In the genomic region with DNA sequence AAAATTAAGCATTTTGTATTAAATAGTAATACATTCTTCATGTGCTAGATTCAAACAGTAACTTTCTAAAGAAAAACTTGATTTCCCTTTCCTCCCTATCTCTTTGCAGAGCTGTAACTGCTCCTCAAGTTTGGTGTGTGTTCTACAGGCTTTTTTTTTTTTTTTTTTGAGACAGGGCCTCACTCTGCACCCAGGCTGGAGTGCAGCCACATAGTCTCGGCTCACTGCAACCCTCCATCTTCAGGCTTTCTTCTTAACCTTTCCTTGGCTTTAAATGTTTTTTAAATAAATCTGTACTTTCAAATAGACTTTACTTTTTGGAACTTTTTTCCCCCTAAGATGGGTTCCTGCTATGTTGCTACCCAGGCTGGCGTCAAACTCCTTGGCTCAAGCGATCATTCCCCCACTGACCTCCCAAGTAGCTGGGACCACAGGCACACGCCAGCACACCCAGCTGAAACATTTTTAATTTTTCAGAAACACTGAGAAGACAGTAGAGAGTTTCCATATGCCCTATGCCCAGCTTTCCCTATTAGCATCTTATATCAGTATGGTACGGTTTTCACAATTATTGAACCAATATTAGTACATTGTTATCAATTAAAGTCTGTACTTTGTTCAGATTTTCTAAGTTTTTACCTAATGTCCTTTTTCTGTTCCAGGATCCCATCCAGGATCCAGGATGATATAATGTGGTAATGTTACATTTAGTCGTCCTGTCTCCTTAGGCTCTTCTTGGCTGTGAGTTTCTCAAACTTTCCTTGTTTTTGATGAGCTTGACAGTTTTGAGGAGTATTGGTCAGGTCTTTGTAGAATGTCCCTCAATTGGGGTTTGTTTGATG, we compare ENCODE assay signal across 19 cellular contexts. TPM values are rescaled to one million over a fixed set of nuclear protein-coding genes. Genes with fewer than 3 reads are reported as not detected.
DNase-seq lines count a peak whose midpoint lies in the region; ATAC-seq and TF ChIP-seq lines count a peak whose summit lies in the region.
"Had no signal": no experiment of that assay in that cellular context is flagged by ENCODE, and none has a peak within 500 bp of the region (broad histone marks: within the 10 kb centered on the region; RNA-seq: fewer than 3 reads in every experiment).

No MANE protein-coding gene starts in this region.

- H3K23ac ChIP-seq in mesenchymal stem cell (ENCODE audit: low read length in 2 of 2) = no peak overlapping the region

- H3K4me2 ChIP-seq in mesenchymal stem cell (ENCODE audit: low read length, poor library complexity, severe bottlenecking) = no peak overlapping the region

- no peak overlapping the region for H2BK15ac ChIP-seq in mesenchymal stem cell (ENCODE audit: low read depth, poor library complexity, severe bottlenecking)

- POLR2A ChIA-PET in CD8-positive, alpha-beta T cell (lab: Charles Lee) = interaction anchor here (0.7 to 0.9 kb wide), 4 partner anchors 9 to 26 kb away, joined by 3 to 5 read pairs (median 3); no protein-coding TSS in a partner anchor

- no peak overlapping the region for H3K4me3 ChIP-seq in CD8-positive, alpha-beta T cell (ENCODE audit: low read depth, low read length)
- no peak overlapping the region for H3K4me3 ChIP-seq in mesenchymal stem cell (ENCODE audit: insufficient read depth in 1 of 2, low read depth in 1 of 2, low read length in 2 of 2)
- H3K4me3 ChIP-seq: skin epidermis had no signal

- H3K36me3 ChIP-seq in CD8-positive, alpha-beta T cell (ENCODE audit: insufficient read depth, low read length) = no peaks in the 10 kb centered on the region
- H3K36me3 ChIP-seq in mesenchymal stem cell (ENCODE audit: control insufficient read depth in 1 of 2, insufficient read depth in 2 of 2, low read depth in 1 of 2, low read length in 2 of 2) = peaks cover 2 to 32% of the 10 kb centered on the region in 2 experiments

- no peak overlapping the region for H3K4ac ChIP-seq in mesenchymal stem cell (ENCODE audit: low read depth in 1 of 2, low read length in 2 of 2)

- no peaks in the 10 kb centered on the region for H3K9me3 ChIP-seq in CD8-positive, alpha-beta T cell (ENCODE audit: low read length)
- no peaks in the 10 kb centered on the region for H3K9me3 ChIP-seq in mesenchymal stem cell (ENCODE audit: control insufficient read depth, low read length)

- H3K27me3 Mint-ChIP-seq in T-helper 1 cell treated with Interleukin-12 subunit alpha and Interleukin-12 subunit beta and Interleukin-4 antibody, amounts not matched to agents 30 μg/mL and 1 μg/mL, for 36 hours (ENCODE audit: low read depth) = no peaks in the 10 kb centered on the region
- H3K27me3 Mint-ChIP-seq in CD8-positive, alpha-beta T cell (ENCODE audit: low read depth) = no peaks in the 10 kb centered on the region
- no peaks in the 10 kb centered on the region for H3K27me3 Mint-ChIP-seq in activated T-helper 1 cell treated with anti-CD3 and anti-CD28 coated beads, Interleukin-12 subunit alpha, Interleukin-12 subunit beta, Interleukin-2, Interleukin-4 antibody, amounts not matched to agents 30 ng/mL and 10 ng/mL and 1 ng/mL, durations not matched to agents 14 hours and 24 hours and 36 hours (ENCODE audit: insufficient read depth)
- H3K27me3 Mint-ChIP-seq in glutamatergic neuron (ENCODE audit: unreplicated experiment) = no peaks in the 10 kb centered on the region
- H3K27me3 Mint-ChIP-seq: B cell; dendritic cell treated with granulocyte-macrophage colony-stimulating factor and Interleukin-4, amounts not matched to agents 40 ng/mL and 50 ng/mL, for 4 days; naive B cell had no signal

- H3K27ac ChIP-seq in CD8-positive, alpha-beta T cell (ENCODE audit: low read depth, low read length) = no peak overlapping the region
- H3K27ac ChIP-seq in mesenchymal stem cell (ENCODE audit: low read length, poor library complexity, severe bottlenecking) = no peak overlapping the region
- H3K27ac ChIP-seq: 22Rv1, brain microvascular endothelial cell, skin epidermis, VCaP had no signal

- peak overlapping the region; percentile 27 for H3K27ac Mint-ChIP-seq in T-helper 1 cell treated with Interleukin-12 subunit alpha and Interleukin-12 subunit beta and Interleukin-4 antibody, amounts not matched to agents 30 μg/mL and 1 μg/mL, for 36 hours
- peak overlapping the region; percentile 86 for H3K27ac Mint-ChIP-seq in CD8-positive, alpha-beta T cell
- peak overlapping the region; percentile 67 for H3K27ac Mint-ChIP-seq in activated T-helper 1 cell treated with anti-CD3 and anti-CD28 coated beads, Interleukin-12 subunit alpha, Interleukin-12 subunit beta, Interleukin-2, Interleukin-4 antibody, amounts not matched to agents 30 ng/mL and 10 ng/mL and 1 ng/mL, durations not matched to agents 14 hours and 24 hours and 36 hours
- H3K27ac Mint-ChIP-seq in glutamatergic neuron (ENCODE audit: unreplicated experiment) = no peak overlapping the region
- H3K27ac Mint-ChIP-seq: B cell; dendritic cell treated with granulocyte-macrophage colony-stimulating factor and Interleukin-4, amounts not matched to agents 40 ng/mL and 50 ng/mL, for 4 days had no signal

- no peak overlapping the region for H3K4me3 Mint-ChIP-seq in T-helper 1 cell treated with Interleukin-12 subunit alpha and Interleukin-12 subunit beta and Interleukin-4 antibody, amounts not matched to agents 30 μg/mL and 1 μg/mL, for 36 hours
- H3K4me3 Mint-ChIP-seq in CD8-positive, alpha-beta T cell = peak overlapping the region; percentile 58
- no peak overlapping the region for H3K4me3 Mint-ChIP-seq in activated T-helper 1 cell treated with anti-CD3 and anti-CD28 coated beads, Interleukin-12 subunit alpha, Interleukin-12 subunit beta, Interleukin-2, Interleukin-4 antibody, amounts not matched to agents 30 ng/mL and 10 ng/mL and 1 ng/mL, durations not matched to agents 14 hours and 24 hours and 36 hours
- H3K4me3 Mint-ChIP-seq in glutamatergic neuron (ENCODE audit: unreplicated experiment) = no peak overlapping the region
- H3K4me3 Mint-ChIP-seq: B cell; dendritic cell treated with granulocyte-macrophage colony-stimulating factor and Interleukin-4, amounts not matched to agents 40 ng/mL and 50 ng/mL, for 4 days had no signal

- TF ChIP-seq CTCF in CD8-positive, alpha-beta T cell (IDR thresholded peaks at IDR 0.05) = no peak
- TF ChIP-seq CTCF in glutamatergic neuron (IDR thresholded peaks at IDR 0.05; ENCODE audit: partially characterized antibody, unreplicated experiment) = no peak

- peaks cover 77% of the 10 kb centered on the region for H3K4me1 ChIP-seq in CD8-positive, alpha-beta T cell (ENCODE audit: insufficient read depth, low read length)
- peaks cover 2% of the 10 kb centered on the region for H3K4me1 ChIP-seq in mesenchymal stem cell (ENCODE audit: control insufficient read depth, insufficient read depth, low read depth, low read length)

- H4K91ac ChIP-seq in mesenchymal stem cell (ENCODE audit: low read length) = no peak overlapping the region

- peak overlapping the region; percentile 9 for H3K9ac ChIP-seq in mesenchymal stem cell (ENCODE audit: low read length)

- H3K27me3 ChIP-seq in CD8-positive, alpha-beta T cell (ENCODE audit: insufficient read depth, low read length) = no peaks in the 10 kb centered on the region
- H3K27me3 ChIP-seq in mesenchymal stem cell (ENCODE audit: control insufficient read depth in 1 of 2, insufficient read depth in 1 of 2, low read length in 2 of 2) = no peaks in the 10 kb centered on the region
- H3K27me3 ChIP-seq: brain microvascular endothelial cell had no signal

- intact Hi-C loops in CD8-positive, alpha-beta T cell (cut with DNase I, micrococcal nuclease) = loop anchor here in 1 of 2 experiments (10.0 kb wide), 1 partner anchor 887 kb away; no protein-coding TSS in a partner anchor
- intact Hi-C loops in activated T-helper 1 cell treated with anti-CD3 and anti-CD28 coated beads, Interleukin-12 subunit alpha, Interleukin-12 subunit beta, Interleukin-2, Interleukin-4 antibody, amounts not matched to agents 30 ng/mL and 10 ng/mL and 1 ng/mL, durations not matched to agents 14 hours and 24 hours and 36 hours (cut with micrococcal nuclease) = loop anchor here (1.0 kb wide), 1 partner anchor 8 kb away; no protein-coding TSS in a partner anchor

- no peak overlapping the region for H2BK12ac ChIP-seq in mesenchymal stem cell (ENCODE audit: low read length in 2 of 2)

- H3K36me3 Mint-ChIP-seq in T-helper 1 cell treated with Interleukin-12 subunit alpha and Interleukin-12 subunit beta and Interleukin-4 antibody, amounts not matched to agents 30 μg/mL and 1 μg/mL, for 36 hours (ENCODE audit: low read depth) = peaks cover 34% of the 10 kb centered on the region
- peaks cover 66% of the 10 kb centered on the region for H3K36me3 Mint-ChIP-seq in CD8-positive, alpha-beta T cell
- peaks cover 53% of the 10 kb centered on the region for H3K36me3 Mint-ChIP-seq in activated T-helper 1 cell treated with anti-CD3 and anti-CD28 coated beads, Interleukin-12 subunit alpha, Interleukin-12 subunit beta, Interleukin-2, Interleukin-4 antibody, amounts not matched to agents 30 ng/mL and 10 ng/mL and 1 ng/mL, durations not matched to agents 14 hours and 24 hours and 36 hours (ENCODE audit: low read depth)
- no peaks in the 10 kb centered on the region for H3K36me3 Mint-ChIP-seq in glutamatergic neuron (ENCODE audit: unreplicated experiment)

- no peak overlapping the region for H4K8ac ChIP-seq in mesenchymal stem cell (ENCODE audit: low read length)

- 97% methylated on average over 4 of the region's 6 CpGs for WGBS in mesenchymal stem cell

- H2BK120ac ChIP-seq in mesenchymal stem cell (ENCODE audit: low read depth, low read length) = no peak overlapping the region

- DNase-seq in T-helper 1 cell (no peak), mesenchymal stem cell (no peak), NCI-H524 treated with DMSO at 0.1 percent for 48 hours (lab: John Stamatoyannopoulos, UW) (no peak), glutamatergic neuron (no peak)
- DNase-seq in CD8-positive, alpha-beta T cell = no peak
- DNase-seq in activated T-helper 1 cell treated with anti-CD3 and anti-CD28 coated beads, Interleukin-12 subunit alpha, Interleukin-12 subunit beta, Interleukin-2, Interleukin-4 antibody, amounts not matched to agents 30 ng/mL and 10 ng/mL and 1 ng/mL, durations not matched to agents 14 hours and 24 hours and 36 hours (ENCODE audit: low spot score) = no peak
- DNase-seq: brain microvascular endothelial cell, hippocampal formation, naive B cell, NCI-H1105 treated with DMSO at 0.1 percent for 48 hours, NCI-H69, SHP77 treated with DMSO at 0.1 percent for 48 hours had no signal

- no peak for ATAC-seq in CD8-positive, alpha-beta T cell
- ATAC-seq in GM21529 (IDR thresholded peaks at IDR 0.05; ENCODE audit: unreplicated experiment) = no peak

- H3K79me1 ChIP-seq in mesenchymal stem cell (replicated peaks; ENCODE audit: low read length, poor library complexity, severe bottlenecking) = peaks cover 6% of the 10 kb centered on the region

- no peak overlapping the region for H2BK5ac ChIP-seq in mesenchymal stem cell (ENCODE audit: low read depth, low read length, poor library complexity, severe bottlenecking)

- H2AFZ ChIP-seq in mesenchymal stem cell (ENCODE audit: low read depth, low read length) = no peak overlapping the region

- H3K14ac ChIP-seq in mesenchymal stem cell (ENCODE audit: low read length in 2 of 2) = no peak overlapping the region

- peaks cover 56% of the 10 kb centered on the region for H3K4me1 Mint-ChIP-seq in T-helper 1 cell treated with Interleukin-12 subunit alpha and Interleukin-12 subunit beta and Interleukin-4 antibody, amounts not matched to agents 30 μg/mL and 1 μg/mL, for 36 hours (ENCODE audit: low read depth)
- H3K4me1 Mint-ChIP-seq in CD8-positive, alpha-beta T cell (ENCODE audit: low read depth) = peaks cover 82% of the 10 kb centered on the region
- peaks cover 84% of the 10 kb centered on the region for H3K4me1 Mint-ChIP-seq in activated T-helper 1 cell treated with anti-CD3 and anti-CD28 coated beads, Interleukin-12 subunit alpha, Interleukin-12 subunit beta, Interleukin-2, Interleukin-4 antibody, amounts not matched to agents 30 ng/mL and 10 ng/mL and 1 ng/mL, durations not matched to agents 14 hours and 24 hours and 36 hours (ENCODE audit: low read depth)
- peaks cover 4% of the 10 kb centered on the region for H3K4me1 Mint-ChIP-seq in glutamatergic neuron (ENCODE audit: low read depth, unreplicated experiment)

- H3K18ac ChIP-seq in mesenchymal stem cell (ENCODE audit: low read depth in 1 of 2, low read length in 2 of 2) = no peak overlapping the region

- CTCF ChIA-PET in CD8-positive, alpha-beta T cell (lab: Charles Lee) = interaction anchor here (0.6 to 1.0 kb wide), 3 partner anchors 104 to 108 kb away, joined by 3 to 4 read pairs (median 4); no protein-coding TSS in a partner anchor

- H3K9me3 Mint-ChIP-seq in T-helper 1 cell treated with Interleukin-12 subunit alpha and Interleukin-12 subunit beta and Interleukin-4 antibody, amounts not matched to agents 30 μg/mL and 1 μg/mL, for 36 hours = no peaks in the 10 kb centered on the region
- no peaks in the 10 kb centered on the region for H3K9me3 Mint-ChIP-seq in CD8-positive, alpha-beta T cell
- no peaks in the 10 kb centered on the region for H3K9me3 Mint-ChIP-seq in activated T-helper 1 cell treated with anti-CD3 and anti-CD28 coated beads, Interleukin-12 subunit alpha, Interleukin-12 subunit beta, Interleukin-2, Interleukin-4 antibody, amounts not matched to agents 30 ng/mL and 10 ng/mL and 1 ng/mL, durations not matched to agents 14 hours and 24 hours and 36 hours
- no peaks in the 10 kb centered on the region for H3K9me3 Mint-ChIP-seq in glutamatergic neuron (ENCODE audit: unreplicated experiment)
- H3K9me3 Mint-ChIP-seq: dendritic cell treated with granulocyte-macrophage colony-stimulating factor and Interleukin-4, amounts not matched to agents 40 ng/mL and 50 ng/mL, for 4 days had no signal

- no peak overlapping the region for H2AK5ac ChIP-seq in mesenchymal stem cell (ENCODE audit: low read length, severe bottlenecking)

RNA-seq across cellular contexts. Expression of gene NDFIP1, which starts 9.2 kb away (rescaled TPM):
- 100 to 1,000 TPM; 156 to 167 TPM for total RNA-seq in CD8-positive, alpha-beta T cell
- 119 and 129 TPM in 2 replicates for total RNA-seq in activated T-helper 1 cell treated with anti-CD3 and anti-CD28 coated beads, Interleukin-12 subunit alpha, Interleukin-12 subunit beta, Interleukin-2, Interleukin-4 antibody, amounts not matched to agents 30 ng/mL and 10 ng/mL and 1 ng/mL, durations not matched to agents 14 hours and 24 hours and 36 hours
- polyA plus RNA-seq in mesenchymal stem cell (2013, experiment 1 of 2) = 32.5 TPM
- polyA plus RNA-seq in mesenchymal stem cell (2013, experiment 2 of 2) = 34.7 TPM
- total RNA-seq in glutamatergic neuron (ENCODE audit: unreplicated experiment) = 56.1 TPM
